ENCODE assay signal across 8 cellular contexts in the genomic region with DNA sequence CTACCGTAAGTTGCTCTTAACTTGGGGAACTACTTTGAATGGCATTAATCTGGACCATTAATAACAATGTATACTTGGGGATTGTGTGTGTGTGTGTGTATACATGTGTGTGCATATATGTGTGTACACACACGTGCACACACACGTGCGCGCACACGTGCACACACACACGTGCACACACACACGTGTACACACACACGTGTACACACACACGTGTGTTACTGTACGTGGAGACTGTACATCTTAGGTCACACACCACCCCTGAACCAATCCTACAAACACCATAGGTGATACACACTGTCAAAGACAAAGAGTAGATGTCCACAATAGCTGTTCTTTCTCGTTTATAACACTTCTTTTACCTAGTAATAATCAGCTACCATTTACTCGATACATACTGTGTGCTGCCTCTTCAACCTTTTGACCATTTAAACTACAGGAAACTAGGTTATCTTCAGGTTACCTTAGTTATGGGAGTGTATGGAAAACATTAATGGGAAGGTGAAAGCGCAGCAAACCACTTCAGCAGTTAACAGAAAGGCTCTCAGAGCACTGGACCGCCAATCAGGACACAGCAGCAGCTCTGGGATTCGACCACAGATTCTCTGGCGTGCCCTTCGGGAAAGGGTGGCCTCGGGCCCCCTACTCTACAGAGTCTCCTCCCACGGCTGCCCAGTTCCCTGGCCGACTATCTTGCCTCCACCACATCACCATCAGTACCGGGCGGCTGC. TPM values are rescaled to one million over a fixed set of nuclear protein-coding genes. Genes with fewer than 3 reads are reported as not detected.
A peak's percentile ranks its signal among the peaks of the same experiment; 100 is the strongest.
DNase-seq lines count a peak whose midpoint lies in the region; ATAC-seq and TF ChIP-seq lines count a peak whose summit lies in the region.

No MANE protein-coding gene starts in this region.

- POLR2A ChIA-PET in Caco-2 (lab: Charles Lee), result interaction anchor here (1.0 to 1.5 kb wide), 2 partner anchors 28 to 85 kb away, joined by 8 to 9 read pairs; a partner anchor contains a TSS
- POLR2A ChIA-PET in IMR-90 (lab: Charles Lee; ENCODE audit: unreplicated experiment), result no interaction called here

- H3K4me1 ChIP-seq in Caco-2 (peaks cover 7% of the 10 kb centered on the region; the same call in 1 of the 2 replicates), IMR-90 (ENCODE audit: control insufficient read depth, insufficient read depth, low read length) (peaks cover 3% of the 10 kb centered on the region; the same call in 1 of the 2 replicates), upper lobe of left lung (peaks cover 7 to 17% (median 10%) of the 10 kb centered on the region in 4 donors)

- TF ChIP-seq EP300 in upper lobe of left lung (IDR thresholded peaks at IDR 0.05), result no peak

- no peaks in the 10 kb centered on the region for H3K27me3 ChIP-seq in Caco-2 (replicated peaks; ENCODE audit: control insufficient read depth, insufficient read depth, low read length)
- H3K27me3 ChIP-seq in IMR-90 (ENCODE audit: control insufficient read depth, insufficient read depth, low read length), result no peaks in the 10 kb centered on the region
- no peaks in the 10 kb centered on the region for H3K27me3 ChIP-seq in upper lobe of left lung

- TF ChIP-seq CTCF in Caco-2 (IDR thresholded peaks at IDR 0.05; ENCODE audit: insufficient read depth in 1 of 2, low read depth in 1 of 2, low read length in 1 of 2, severe bottlenecking in 1 of 2, unreplicated experiment in 1 of 2) (no peak), IMR-90 (conservative IDR thresholded peaks at IDR 0.05; ENCODE audit: low read depth, low read length) (no peak), astrocyte of the cerebellum (IDR thresholded peaks at IDR 0.05; ENCODE audit: low read depth, low read length, missing control alignments) (no peak), lower leg skin (IDR thresholded peaks at IDR 0.05) (no peak), upper lobe of left lung (IDR thresholded peaks at IDR 0.05) (no peak)

- no peaks in the 10 kb centered on the region; the same call in 1 of the 2 replicates for H3K36me3 ChIP-seq in Caco-2 (ENCODE audit: control insufficient read depth, insufficient read depth, low read length)
- H3K36me3 ChIP-seq in IMR-90 (ENCODE audit: control insufficient read depth, insufficient read depth, low read length), result peaks cover 2% of the 10 kb centered on the region
- peaks cover 3 to 15% (median 8%) of the 10 kb centered on the region in 4 donors for H3K36me3 ChIP-seq in upper lobe of left lung

- H3K18ac ChIP-seq in IMR-90 (ENCODE audit: low read depth, low read length), result no peak overlapping the region

- peak overlapping the region; percentile 93 to 98 for H4K8ac ChIP-seq in IMR-90 (ENCODE audit: low read depth in 2 of 2, low read length in 2 of 2)

- TF ChIP-seq RAD21 in IMR-90 (IDR thresholded peaks at IDR 0.05; ENCODE audit: low read length), result no peak

- peak overlapping the region; percentile 99 for H2AK9ac ChIP-seq in IMR-90 (replicated peaks; ENCODE audit: low read depth, low read length, poor library complexity)

- in situ Hi-C loops in IMR-90 (cut with MboI; ENCODE audit: low sequenced_read_pairs), result no loop called here
- in situ Hi-C loops in astrocyte of the cerebellum (cut with HindIII; ENCODE audit: low sequenced_read_pairs), result no loop called here

- no peak for ATAC-seq in IMR-90 (ENCODE audit: low read depth)
- ATAC-seq in upper lobe of left lung (ENCODE audit: low FRiP score in 2 of 2), result no peak
- no peak for ATAC-seq in HG03457 (IDR thresholded peaks at IDR 0.05; ENCODE audit: unreplicated experiment)

- H3K4me2 ChIP-seq in IMR-90 (ENCODE audit: low read depth, low read length), result peak overlapping the region; percentile 84

- H2BK5ac ChIP-seq in IMR-90 (ENCODE audit: low read depth, low read length, poor library complexity, severe bottlenecking), result peak overlapping the region; percentile 87

- H3K9me1 ChIP-seq in IMR-90 (ENCODE audit: insufficient read depth, low read length), result peaks cover 6% of the 10 kb centered on the region

- H3K4me1 Mint-ChIP-seq in Caco-2 (ENCODE audit: low read depth, unreplicated experiment), result no peaks in the 10 kb centered on the region

- H3K4me3 ChIP-seq in Caco-2 (ENCODE audit: low read depth, low read length) (peak overlapping the region; percentile 83), IMR-90 (ENCODE audit: insufficient read depth, low read depth, low read length) (peak overlapping the region; percentile 86), astrocyte of the cerebellum (ENCODE audit: low read depth, low read length) (peak overlapping the region; percentile 97), lower leg skin (ENCODE audit: low read depth, poor library complexity, severe bottlenecking) (peak overlapping the region; percentile 83), upper lobe of left lung (peak overlapping the region; percentile 69 to 88 (median 76))

- 100% methylated on average over 3 of the region's 23 CpGs; no CpG with 5 or more reads in 1 of the 2 experiments for WGBS in IMR-90 (ENCODE audit: extremely low coverage in 2 of 2, insufficient read length in 1 of 2), 2 experiments
- whole genome bisulfite sequencing in lower leg skin, 2 donors, result 47 to 50% methylated on average over 23 of the region's 23 CpGs
- 41 to 53% methylated on average over 18 to 22 of the region's 23 CpGs for WGBS in upper lobe of left lung, 2 donors

- H3K36me3 Mint-ChIP-seq in Caco-2 (ENCODE audit: insufficient read depth, unreplicated experiment), result peaks cover 31% of the 10 kb centered on the region

- BruUV-seq in Caco-2 (replicated peaks; lab: Mats Ljungman, UMichigan) (no TSS peak), IMR-90 (replicated peaks; lab: Mats Ljungman, UMichigan) (no TSS peak)

- no peaks in the 10 kb centered on the region for H4K20me1 ChIP-seq in IMR-90 (ENCODE audit: insufficient read depth, low read length)

- H3K27ac Mint-ChIP-seq in Caco-2 (ENCODE audit: unreplicated experiment), result peak overlapping the region; percentile 94

- H2BK20ac ChIP-seq in IMR-90 (ENCODE audit: low read depth, low read length), result no peak overlapping the region

- no peaks in the 10 kb centered on the region for H3K9me3 Mint-ChIP-seq in Caco-2 (ENCODE audit: unreplicated experiment)

- dilution Hi-C loops in IMR-90 (cut with HindIII; ENCODE audit: low sequenced_read_pairs, unreplicated experiment), result no loop called here

- peak overlapping the region; percentile 67 for H3K23ac ChIP-seq in IMR-90 (ENCODE audit: low read depth, low read length)

- H3K4me3 Mint-ChIP-seq in Caco-2 (ENCODE audit: unreplicated experiment), result peak overlapping the region; percentile 93

- peak overlapping the region; percentile 95 for H3K14ac ChIP-seq in IMR-90 (replicated peaks; ENCODE audit: low read depth, low read length)

- DNase-seq in Caco-2 (peak in 1 of 2 experiments; percentile 64), IMR-90 (no peak), astrocyte of the cerebellum (ENCODE audit: low read depth) (no peak), lower leg skin (ENCODE audit: low spot score in 2 of 2) (no peak), upper lobe of left lung (peak in 1 of 2 donors; percentile 42), NCI-H1694 treated with DMSO at 0.1 percent for 48 hours (lab: John Stamatoyannopoulos, UW) (no peak), GDM1 (lab: John Stamatoyannopoulos, UW) (no peak)

- intact Hi-C loops in Caco-2 (cut with micrococcal nuclease; ENCODE audit: unreplicated experiment), result loop anchor here (2.0 to 5.0 kb wide), 3 partner anchors 71 to 233 kb away; a partner anchor contains a TSS
- intact Hi-C loops in IMR-90 (cut with micrococcal nuclease), result loop anchor here (2.0 to 5.0 kb wide), 3 partner anchors 36 to 231 kb away; no protein-coding TSS in a partner anchor
- intact Hi-C loops in lower leg skin (cut with DNase I; ENCODE audit: low total_unique reads), result no loop called here

- TF ChIP-seq POLR2A in IMR-90 (IDR thresholded peaks at IDR 0.05; ENCODE audit: low read depth, low read length) (no peak), lower leg skin (IDR thresholded peaks at IDR 0.05) (no peak), upper lobe of left lung (IDR thresholded peaks at IDR 0.05) (no peak)

- H3K9ac ChIP-seq in IMR-90 (ENCODE audit: low read depth, low read length), result peak overlapping the region; percentile 72

- H3K27ac ChIP-seq in IMR-90 (ENCODE audit: insufficient read depth, low read length) (peak overlapping the region; percentile 90), upper lobe of left lung (peak overlapping the region; percentile 85 to 94 (median 90))

- peak overlapping the region; percentile 96 for H4K91ac ChIP-seq in IMR-90 (ENCODE audit: insufficient read depth, low read depth, low read length)

- H2BK15ac ChIP-seq in IMR-90 (ENCODE audit: low read depth, low read length), result peak overlapping the region; percentile 37; the same call in 1 of the 3 replicates

- CTCF ChIA-PET in Caco-2 (lab: Charles Lee), result interaction anchor here (0.6 kb wide), 2 partner anchors 47 to 136 kb away, joined by 4 read pairs; no protein-coding TSS in a partner anchor
- CTCF ChIA-PET in IMR-90 (lab: Yijun Ruan, JAX), result interaction anchor here (1.1 kb wide), 1 partner anchor 96 kb away, joined by 6 read pairs; no protein-coding TSS in a partner anchor

- H4K5ac ChIP-seq in IMR-90 (ENCODE audit: low read depth, low read length), result peak overlapping the region; percentile 92

- H3K56ac ChIP-seq in IMR-90 (ENCODE audit: extremely low read depth, insufficient read depth, low read length), result peak overlapping the region; percentile 80; the same call in 1 of the 2 replicates

- no peaks in the 10 kb centered on the region for H3K9me3 ChIP-seq in Caco-2
- H3K9me3 ChIP-seq in IMR-90 (ENCODE audit: control insufficient read depth, insufficient read depth, low read length), result no peaks in the 10 kb centered on the region
- H3K9me3 ChIP-seq in upper lobe of left lung, result no peaks in the 10 kb centered on the region

- peak overlapping the region; percentile 100 for H2AFZ ChIP-seq in IMR-90 (replicated peaks; ENCODE audit: low read length, poor library complexity)

- peak overlapping the region; percentile 86; the same call in 1 of the 2 replicates for H2BK120ac ChIP-seq in IMR-90 (ENCODE audit: low read depth, low read length)

- H3K4ac ChIP-seq in IMR-90 (ENCODE audit: low read depth, low read length), result peak overlapping the region; percentile 96

- H3K27me3 Mint-ChIP-seq in Caco-2 (ENCODE audit: insufficient read depth, unreplicated experiment), result no peaks in the 10 kb centered on the region

- H2AK5ac ChIP-seq in IMR-90 (ENCODE audit: low read depth, low read length), result peak overlapping the region; percentile 92

- H3K79me1 ChIP-seq in IMR-90 (ENCODE audit: low read depth in 1 of 2, low read length in 2 of 2), result peaks cover 5 to 25% of the 10 kb centered on the region in 2 experiments

TF ChIP-seq in IMR-90, 13 proteins besides CTCF, POLR2A, EP300 and RAD21:
- no peak for TF ChIP-seq FOS (IDR thresholded peaks at IDR 0.05; ENCODE audit: low read depth, low read length)
- no peak for TF ChIP-seq CHD1 (IDR thresholded peaks at IDR 0.05; ENCODE audit: low read depth, low read length)

RNA-seq across cellular contexts. Expression of a gene that starts 0.9 kb away (rescaled TPM):
- 46.2 and 49.9 TPM in 2 replicates for total RNA-seq in Caco-2 (2022)
- total RNA-seq in IMR-90 (2012; rRNA removed), result 8.6 and 16.7 TPM in 2 replicates
- 4.9 and 6.4 TPM in 2 replicates for polyA plus RNA-seq in IMR-90 (2012; rRNA removed)
- polyA plus RNA-seq in IMR-90 (2012; cell fraction: cytosol; rRNA removed), result 0.88 and 0.95 TPM in 2 replicates
- polyA plus RNA-seq in IMR-90 (2012; cell fraction: nucleus; rRNA removed; ENCODE audit: low replicate concordance), result 1.1 and 13.4 TPM in 2 replicates
- 10 to 100 TPM; 19.6 to 39.5 (median 21.8) TPM for total RNA-seq in lower leg skin
- 10 to 100 TPM; 30.7 to 96.4 (median 37.8) TPM for total RNA-seq in upper lobe of left lung
